ENCODE assay signal across 23 cellular contexts in the genomic region with DNA sequence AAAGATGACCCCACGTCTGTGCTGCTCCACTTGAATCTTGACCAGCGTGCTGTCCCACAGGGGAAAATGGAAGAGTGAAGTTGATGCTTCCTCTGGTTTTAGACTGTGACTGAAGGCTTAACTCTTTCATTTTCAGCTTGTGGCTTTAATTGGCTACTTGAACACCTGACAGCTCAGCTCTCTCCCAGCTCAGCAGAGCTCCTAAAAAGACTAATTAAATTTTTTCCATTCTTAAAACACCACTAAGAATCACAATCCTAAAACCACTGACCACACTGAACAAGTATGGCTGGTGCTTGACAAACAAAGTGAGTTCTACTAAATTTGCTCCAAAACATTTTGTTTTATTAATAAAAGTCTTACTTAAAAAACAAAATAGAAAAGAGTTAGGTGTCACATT.
"Had no signal": no experiment of that assay in that cellular context is flagged by ENCODE, and none has a peak within 500 bp of the region (broad histone marks: within the 10 kb centered on the region; RNA-seq: fewer than 3 reads in every experiment).

No MANE protein-coding gene starts in this region.

- DNase-seq: hypothalamus; immature natural killer cell; kidney; left colon; left lung; mesendoderm; naive thymus-derived CD4-positive, alpha-beta T cell; ovary; retina; right cardiac atrium; small intestine; spleen; stimulated activated CD4-positive, alpha-beta T cell treated with anti-CD3 and anti-CD28 coated beads, Interleukin-4, amount 100 ng/mL, for 24 hours; stimulated activated naive CD4-positive, alpha-beta T cell treated with Interleukin-2 at 50 U/mL for 16 hours; stimulated activated naive CD8-positive, alpha-beta T cell treated with anti-CD3 and anti-CD28 coated beads, Interleukin-15, amount 100 ng/mL, for 72 hours; substantia nigra; upper lobe of left lung had no signal

- ATAC-seq: left colon; left lung; naive thymus-derived CD4-positive, alpha-beta T cell; natural killer cell treated with Interleukin-12 subunit alpha and Interleukin-12 subunit beta and Interleukin-15 and Interleukin-18, amount 100 ng/mL, for 72 hours; right cardiac atrium; sciatic nerve; stimulated activated memory B cell treated with anti-CD40 and anti-IgM and Interleukin-4, amounts not matched to agents 10 μg/mL and 1 μg/mL and 100 μg/mL, for 72 hours; stimulated activated naive CD8-positive, alpha-beta T cell treated with anti-CD3 and anti-CD28 coated beads, Interleukin-15, amount 100 ng/mL, for 72 hours had no signal

- H3K4me3 ChIP-seq: left lung, lung, ovary, spleen, tibial nerve, upper lobe of left lung, vagina had no signal
